In the genomic region with DNA sequence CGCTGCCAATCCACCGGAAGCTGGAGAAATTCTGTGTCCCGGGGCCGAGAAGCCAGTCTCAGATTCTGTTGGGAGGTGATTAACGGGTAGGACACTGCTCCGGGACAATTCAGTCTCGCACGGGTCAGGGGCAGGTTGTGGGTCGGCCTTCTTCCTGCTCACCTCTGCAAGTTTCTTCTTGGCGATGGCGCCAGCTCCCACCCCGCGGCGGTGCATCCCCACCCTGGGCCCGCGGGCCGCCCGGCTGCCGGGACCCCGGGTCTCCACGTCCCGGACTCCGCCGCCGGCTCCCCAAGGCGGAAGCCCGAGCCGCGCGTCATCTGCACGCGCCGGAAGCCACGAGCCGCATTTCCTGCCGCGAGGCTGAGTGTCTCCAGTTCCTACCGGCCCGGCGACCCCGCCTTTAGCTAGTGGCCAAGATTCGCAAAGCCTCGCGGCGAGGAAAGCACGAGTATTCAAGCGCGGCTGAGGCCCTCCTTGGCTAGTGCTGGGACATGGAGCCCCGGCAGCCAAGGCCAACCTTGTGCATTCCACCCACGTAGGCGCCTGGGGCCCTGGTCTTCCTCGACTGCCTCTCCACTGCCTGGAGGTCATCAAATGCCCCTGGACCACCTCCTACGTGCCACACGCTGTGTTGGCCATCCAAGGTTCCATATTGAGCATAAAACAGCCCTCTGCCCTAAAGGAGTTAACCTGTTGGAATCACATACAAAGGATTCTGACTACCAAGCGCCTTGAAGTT, we compare ENCODE assay signal across 8 cellular contexts. TPM values are rescaled to one million over a fixed set of nuclear protein-coding genes. Genes with fewer than 3 reads are reported as not detected.
DNase-seq lines count a peak whose midpoint lies in the region; ATAC-seq and TF ChIP-seq lines count a peak whose summit lies in the region.

A gene with protein sequence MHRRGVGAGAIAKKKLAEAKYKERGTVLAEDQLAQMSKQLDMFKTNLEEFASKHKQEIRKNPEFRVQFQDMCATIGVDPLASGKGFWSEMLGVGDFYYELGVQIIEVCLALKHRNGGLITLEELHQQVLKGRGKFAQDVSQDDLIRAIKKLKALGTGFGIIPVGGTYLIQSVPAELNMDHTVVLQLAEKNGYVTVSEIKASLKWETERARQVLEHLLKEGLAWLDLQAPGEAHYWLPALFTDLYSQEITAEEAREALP (minus strand): TSS at position 324 of the 742 bp plus-strand sequence. CDS start 108 bp downstream, at position 216.

- H3K4me1 ChIP-seq in CD8-positive, alpha-beta T cell (ENCODE audit: insufficient read depth, low read length) = peaks cover 25% of the 10 kb centered on the region
- H3K4me1 ChIP-seq in effector memory CD4-positive, alpha-beta T cell (ENCODE audit: control insufficient read depth, insufficient read depth, low read length, poor library complexity, severe bottlenecking) = peaks cover 14% of the 10 kb centered on the region

- POLR2A ChIA-PET in CD8-positive, alpha-beta T cell (lab: Charles Lee) = interaction anchor here (0.6 to 1.8 kb wide), 6 partner anchors 15 to 1836 kb away, joined by 3 to 13 read pairs (median 4); a partner anchor contains a TSS
- POLR2A ChIA-PET in activated CD8-positive, alpha-beta memory T cell treated with anti-CD3 and anti-CD28 coated beads for 36 hours (lab: Charles Lee) = interaction anchor here (0.9 to 2.0 kb wide), 5 partner anchors 11 to 37 kb away, joined by 3 to 5 read pairs (median 3); no protein-coding TSS in a partner anchor

- H3K27me3 ChIP-seq in CD8-positive, alpha-beta T cell (ENCODE audit: insufficient read depth, low read length) = no peaks in the 10 kb centered on the region
- H3K27me3 ChIP-seq in effector memory CD4-positive, alpha-beta T cell (replicated peaks; ENCODE audit: control insufficient read depth, insufficient read depth, low read length, poor library complexity, severe bottlenecking) = no peaks in the 10 kb centered on the region

- H3K9me3 Mint-ChIP-seq in CD8-positive, alpha-beta T cell = no peaks in the 10 kb centered on the region

- H3K27me3 Mint-ChIP-seq in CD8-positive, alpha-beta T cell (ENCODE audit: low read depth) = no peaks in the 10 kb centered on the region

- CTCF ChIA-PET in CD8-positive, alpha-beta T cell (lab: Charles Lee) = interaction anchor here (1.1 to 1.4 kb wide), 2 partner anchors 221 to 612 kb away, joined by 3 read pairs; no protein-coding TSS in a partner anchor
- CTCF ChIA-PET in activated CD8-positive, alpha-beta memory T cell treated with anti-CD3 and anti-CD28 coated beads for 36 hours (lab: Charles Lee) = interaction anchor here (1.0 to 1.3 kb wide), 3 partner anchors 29 to 66 kb away, joined by 3 to 5 read pairs (median 3); no protein-coding TSS in a partner anchor

- no peak for TF ChIP-seq CTCF in CD8-positive, alpha-beta T cell (IDR thresholded peaks at IDR 0.05)

- H3K4me3 Mint-ChIP-seq in CD8-positive, alpha-beta T cell = peak within 1 kb of the TSS; percentile 97

- DNase-seq in CD8-positive, alpha-beta T cell = peak; percentile 83 to 96 (median 92)
- DNase-seq in HT-29 (ENCODE audit: low spot score) = peak; percentile 92
- DNase-seq in NK-92 treated with Interleukin-12 subunit alpha and Interleukin-12 subunit beta, amount 100 ng/mL, for 24 hours (lab: John Stamatoyannopoulos, UW) = peak; percentile 81
- DNase-seq in effector memory CD4-positive, alpha-beta T cell = peak; percentile 79 to 87 (median 84)
- DNase-seq in medulla oblongata (ENCODE audit: extremely low spot score) = peak; percentile 92
- DNase-seq in stimulated activated CD4-positive, alpha-beta T cell treated with anti-CD3 and anti-CD28 coated beads, TNF-alpha, amount 100 ng/mL, for 48 hours (ENCODE audit: low read depth in 3 of 3) = peak; percentile 88 to 92 (median 91)

- peak; percentile 93 for ATAC-seq in CD8-positive, alpha-beta T cell
- peak; percentile 80 for ATAC-seq in GM19468 (IDR thresholded peaks at IDR 0.05; ENCODE audit: extremely low read depth, unreplicated experiment)

- no peaks in the 10 kb centered on the region for H3K9me3 ChIP-seq in CD8-positive, alpha-beta T cell (ENCODE audit: low read length)
- H3K9me3 ChIP-seq in effector memory CD4-positive, alpha-beta T cell (ENCODE audit: control insufficient read depth, low read length) = no peaks in the 10 kb centered on the region

- peaks cover 19% of the 10 kb centered on the region for H3K4me1 Mint-ChIP-seq in CD8-positive, alpha-beta T cell (ENCODE audit: low read depth)

- peak within 1 kb of the TSS; percentile 97 for H3K27ac Mint-ChIP-seq in CD8-positive, alpha-beta T cell

- intact Hi-C loops in CD8-positive, alpha-beta T cell (cut with DNase I, micrococcal nuclease) = loop anchor here (1.0 to 5.0 kb wide), 5 partner anchors 36 to 823 kb away; a partner anchor contains a TSS

- peaks cover 27% of the 10 kb centered on the region for H3K36me3 Mint-ChIP-seq in CD8-positive, alpha-beta T cell

- H3K27ac ChIP-seq in CD8-positive, alpha-beta T cell (ENCODE audit: low read depth, low read length) = peak within 1 kb of the TSS; percentile 93
- H3K27ac ChIP-seq in effector memory CD4-positive, alpha-beta T cell (ENCODE audit: insufficient read depth, low read length, poor library complexity, severe bottlenecking) = peak within 1 kb of the TSS; percentile 80

- H3K36me3 ChIP-seq in CD8-positive, alpha-beta T cell (ENCODE audit: insufficient read depth, low read length) = no peaks in the 10 kb centered on the region
- peaks cover 5% of the 10 kb centered on the region for H3K36me3 ChIP-seq in effector memory CD4-positive, alpha-beta T cell (ENCODE audit: control insufficient read depth, insufficient read depth, low read length)

- peak within 1 kb of the TSS; percentile 98 for H3K4me3 ChIP-seq in CD8-positive, alpha-beta T cell (ENCODE audit: low read depth, low read length)
- peak within 1 kb of the TSS; percentile 93 for H3K4me3 ChIP-seq in effector memory CD4-positive, alpha-beta T cell (ENCODE audit: insufficient read depth, low read depth, low read length, poor library complexity, severe bottlenecking)

RNA-seq across cellular contexts. Expression of the gene that starts here (rescaled TPM):
- 10 to 100 TPM; 61.7 to 64.3 TPM for total RNA-seq in CD8-positive, alpha-beta T cell
- 93.9 and 141 TPM in 2 replicates for total RNA-seq in HT-29 (2014; rRNA removed; shearing (Covaris generic))
- 100 to 1,000 TPM; 144 to 162 TPM for total RNA-seq in activated CD8-positive, alpha-beta memory T cell treated with anti-CD3 and anti-CD28 coated beads for 36 hours

Comparison
In these comparisons a context has a peak if more than half of its experiments do, and no peak if none do; other contexts are left out.
1. Peak in every context shown above with its lines: DNase-seq, ATAC-seq, H3K4me3 ChIP-seq and H3K27ac ChIP-seq.